ENCODE assay signal across 8 cellular contexts in genomic region chr14:49585803-49586672, GRCh38.
A peak's percentile ranks its signal among the peaks of the same experiment; 100 is the strongest.
DNase-seq lines count a peak whose midpoint lies in the region; ATAC-seq and FAIRE-seq lines count a peak whose summit lies in the region.

Gene RPS29 (minus strand): TSS chr14:49586380. CDS start chr14:49586346, 34 bp downstream.

- peak; percentile 84 for ATAC-seq in HG03457 (IDR thresholded peaks at IDR 0.05; ENCODE audit: unreplicated experiment)

- DNase-seq in Ammon's horn (ENCODE audit: low spot score), result peak; percentile 98
- peak; percentile 57 for DNase-seq in GM19239 (ENCODE audit: insufficient read length, low spot score)
- peak; percentile 100 for DNase-seq in NCI-H524 treated with DMSO at 0.1 percent for 48 hours (lab: John Stamatoyannopoulos, UW)
- DNase-seq in activated CD4-positive, alpha-beta T cell treated with anti-CD3 and anti-CD28 coated beads for 4 hours, result peak; percentile 98
- peak; percentile 98 for DNase-seq in kidney glomerular epithelial cell (lab: John Stamatoyannopoulos, UW)
- peak; percentile 97 for DNase-seq in stimulated activated CD4-positive, alpha-beta T cell treated with anti-CD3 and anti-CD28 coated beads, Interleukin-1b, Interleukin-23, amount 100 ng/mL, for 1 hour (ENCODE audit: low read depth in 2 of 2)

- peak; percentile 99 for FAIRE-seq in GM19239 (lab: Jason Lieb, UNC)

- H3K27ac ChIP-seq in cingulate gyrus (ENCODE audit: low read depth, low read length), result peak within 1 kb of the TSS; percentile 76

Comparison
In these comparisons a context has a peak if more than half of its experiments do, and no peak if none do; other contexts are left out.
1. Peak in every context shown above with its lines: DNase-seq, ATAC-seq and H3K27ac ChIP-seq.